1 cellular context compared by ENCODE assay signal in the genomic region with DNA sequence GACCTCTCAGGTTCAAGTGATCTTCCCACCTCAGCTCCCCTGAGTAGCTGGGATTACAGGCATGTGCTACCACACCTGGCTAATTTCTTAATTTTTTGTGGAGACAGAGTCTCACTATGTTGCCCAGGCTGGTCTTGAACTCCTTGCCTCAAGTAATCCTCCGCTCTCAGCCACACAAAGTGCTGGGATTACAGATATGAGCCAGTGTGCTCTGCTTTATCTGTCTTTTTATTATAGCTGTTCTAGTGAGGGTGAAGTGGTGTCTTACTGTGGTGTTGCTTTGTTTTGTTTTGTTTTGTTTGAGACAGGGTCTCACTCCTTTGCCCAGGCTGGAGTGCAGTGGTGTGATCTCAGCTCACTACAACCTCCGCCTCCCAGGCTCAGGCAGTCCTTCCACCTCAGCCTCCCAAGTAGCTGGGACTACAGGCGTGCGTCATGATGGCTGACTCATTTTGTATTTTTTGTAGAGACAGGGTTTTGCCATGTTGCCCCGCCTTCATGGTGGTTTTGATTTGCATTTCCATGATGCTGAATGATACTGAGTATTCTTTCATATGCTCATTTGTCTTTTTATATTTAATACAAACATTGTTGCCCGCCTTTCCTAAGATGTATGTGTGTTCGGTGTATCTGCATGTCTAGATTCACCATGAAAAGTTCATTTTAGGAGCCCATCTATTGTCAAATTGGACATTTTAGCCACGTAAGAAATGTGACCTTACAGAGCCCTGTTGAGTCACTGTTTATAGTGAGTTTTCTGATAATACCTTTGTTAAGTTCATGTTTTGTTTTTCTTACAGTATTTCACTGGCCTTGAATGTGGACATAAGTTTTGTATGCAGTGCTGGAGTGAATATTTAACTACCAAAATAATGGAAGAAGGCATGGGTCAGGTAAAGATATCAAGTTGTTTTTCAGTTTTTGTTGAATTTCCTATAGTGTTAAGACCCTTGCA.
TF ChIP-seq lines count a peak whose summit lies in the region.

No MANE protein-coding gene starts in this region.

TF ChIP-seq in IMR-90, 13 proteins besides CTCF, POLR2A, EP300 and RAD21 (continued from another document):
- TF ChIP-seq, protein P1, sequence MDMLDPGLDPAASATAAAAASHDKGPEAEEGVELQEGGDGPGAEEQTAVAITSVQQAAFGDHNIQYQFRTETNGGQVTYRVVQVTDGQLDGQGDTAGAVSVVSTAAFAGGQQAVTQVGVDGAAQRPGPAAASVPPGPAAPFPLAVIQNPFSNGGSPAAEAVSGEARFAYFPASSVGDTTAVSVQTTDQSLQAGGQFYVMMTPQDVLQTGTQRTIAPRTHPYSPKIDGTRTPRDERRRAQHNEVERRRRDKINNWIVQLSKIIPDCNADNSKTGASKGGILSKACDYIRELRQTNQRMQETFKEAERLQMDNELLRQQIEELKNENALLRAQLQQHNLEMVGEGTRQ (IDR thresholded peaks at IDR 0.05; ENCODE audit: low read depth, low read length) = no peak
- TF ChIP-seq MAZ (IDR thresholded peaks at IDR 0.05; ENCODE audit: borderline replicate concordance, low read depth, low read length) (no peak), CEBPB (IDR thresholded peaks at IDR 0.05; ENCODE audit: low read depth, low read length) (no peak)
TF ChIP-seq in IMR-90: peak in this region for 0.
